1 cellular context compared by ENCODE assay signal in genomic region chrX:39692796-39693195, GRCh38.
TF ChIP-seq lines count a peak whose summit lies in the region.

No MANE protein-coding gene starts in this region.

TF ChIP-seq in K562, 482 proteins besides CTCF, POLR2A, EP300 and RAD21 (continued from another document):
- TF ChIP-seq ZBTB40 (IDR thresholded peaks at IDR 0.05) (no peak), ZBTB40 (CRISPR knock-in tag; IDR thresholded peaks at IDR 0.05) (no peak), ERF (CRISPR knock-in tag; IDR thresholded peaks at IDR 0.05) (no peak), MAFG (tag; conservative IDR thresholded peaks at IDR 0.05) (no peak), ZNF311 (CRISPR knock-in tag; IDR thresholded peaks at IDR 0.05) (no peak), ZNF699 (CRISPR knock-in tag; IDR thresholded peaks at IDR 0.05; ENCODE audit: insufficient replicate concordance) (no peak)
